In genomic region chr20:47348539-47349142, GRCh38 we compare ENCODE assay signal across 1 cellular context.
TF ChIP-seq lines count a peak whose summit lies in the region.

No MANE protein-coding gene starts in this region.

TF ChIP-seq in GM23338, 12 proteins besides CTCF, POLR2A, EP300 and RAD21 (continued from another document):
- TF ChIP-seq CREB1 (CRISPR knock-in tag; IDR thresholded peaks at IDR 0.05; ENCODE audit: low read depth): no peak
- no peak for TF ChIP-seq JUNB (IDR thresholded peaks at IDR 0.05; ENCODE audit: unreplicated experiment)
- TF ChIP-seq, protein P1, sequence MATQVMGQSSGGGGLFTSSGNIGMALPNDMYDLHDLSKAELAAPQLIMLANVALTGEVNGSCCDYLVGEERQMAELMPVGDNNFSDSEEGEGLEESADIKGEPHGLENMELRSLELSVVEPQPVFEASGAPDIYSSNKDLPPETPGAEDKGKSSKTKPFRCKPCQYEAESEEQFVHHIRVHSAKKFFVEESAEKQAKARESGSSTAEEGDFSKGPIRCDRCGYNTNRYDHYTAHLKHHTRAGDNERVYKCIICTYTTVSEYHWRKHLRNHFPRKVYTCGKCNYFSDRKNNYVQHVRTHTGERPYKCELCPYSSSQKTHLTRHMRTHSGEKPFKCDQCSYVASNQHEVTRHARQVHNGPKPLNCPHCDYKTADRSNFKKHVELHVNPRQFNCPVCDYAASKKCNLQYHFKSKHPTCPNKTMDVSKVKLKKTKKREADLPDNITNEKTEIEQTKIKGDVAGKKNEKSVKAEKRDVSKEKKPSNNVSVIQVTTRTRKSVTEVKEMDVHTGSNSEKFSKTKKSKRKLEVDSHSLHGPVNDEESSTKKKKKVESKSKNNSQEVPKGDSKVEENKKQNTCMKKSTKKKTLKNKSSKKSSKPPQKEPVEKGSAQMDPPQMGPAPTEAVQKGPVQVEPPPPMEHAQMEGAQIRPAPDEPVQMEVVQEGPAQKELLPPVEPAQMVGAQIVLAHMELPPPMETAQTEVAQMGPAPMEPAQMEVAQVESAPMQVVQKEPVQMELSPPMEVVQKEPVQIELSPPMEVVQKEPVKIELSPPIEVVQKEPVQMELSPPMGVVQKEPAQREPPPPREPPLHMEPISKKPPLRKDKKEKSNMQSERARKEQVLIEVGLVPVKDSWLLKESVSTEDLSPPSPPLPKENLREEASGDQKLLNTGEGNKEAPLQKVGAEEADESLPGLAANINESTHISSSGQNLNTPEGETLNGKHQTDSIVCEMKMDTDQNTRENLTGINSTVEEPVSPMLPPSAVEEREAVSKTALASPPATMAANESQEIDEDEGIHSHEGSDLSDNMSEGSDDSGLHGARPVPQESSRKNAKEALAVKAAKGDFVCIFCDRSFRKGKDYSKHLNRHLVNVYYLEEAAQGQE (IDR thresholded peaks at IDR 0.05; ENCODE audit: unreplicated experiment): no peak
- no peak for TF ChIP-seq EZH2 (IDR thresholded peaks at IDR 0.05; ENCODE audit: low read depth, unreplicated experiment)
- no peak for TF ChIP-seq STAT1 (IDR thresholded peaks at IDR 0.05; ENCODE audit: unreplicated experiment)
- TF ChIP-seq NANOG (IDR thresholded peaks at IDR 0.05; ENCODE audit: borderline replicate concordance): no peak
TF ChIP-seq in GM23338: peak in this region for 0.
